ENCODE assay signal across 8 cellular contexts in genomic region chr4:145177511-145177905, GRCh38. TPM values are rescaled to one million over a fixed set of nuclear protein-coding genes. Genes with fewer than 3 reads are reported as not detected.
DNase-seq lines count a peak whose midpoint lies in the region; ATAC-seq and TF ChIP-seq lines count a peak whose summit lies in the region.

No MANE protein-coding gene starts in this region.

- H3K27me3 ChIP-seq in mammary epithelial cell (ENCODE audit: insufficient read depth, low read length) (no peaks in the 10 kb centered on the region), mucosa of rectum (ENCODE audit: control insufficient read depth in 2 of 2, insufficient read depth in 2 of 2, low read length in 2 of 2) (no peaks in the 10 kb centered on the region)

- H3K27ac ChIP-seq in KOPT-K1 (ENCODE audit: low read depth, low read length, poor library complexity, severe bottlenecking) (peak overlapping the region; percentile 91), mammary epithelial cell (ENCODE audit: insufficient read depth, low read depth, low read length) (peak overlapping the region; percentile 84), mucosa of rectum (ENCODE audit: low read depth in 2 of 2, low read length in 2 of 2) (peak overlapping the region; percentile 94 to 95)

- no TSS peak for BruUV-seq in mammary epithelial cell (replicated peaks; lab: Mats Ljungman, UMichigan)

- H3K9me3 ChIP-seq in KOPT-K1 (ENCODE audit: insufficient read depth, low read length, poor library complexity, severe bottlenecking), result no peaks in the 10 kb centered on the region
- H3K9me3 ChIP-seq in mammary epithelial cell (replicated peaks; ENCODE audit: insufficient read depth, low read length), result no peaks in the 10 kb centered on the region
- no peaks in the 10 kb centered on the region for H3K9me3 ChIP-seq in mucosa of rectum (ENCODE audit: control insufficient read depth in 2 of 2, low read length in 2 of 2)

- DNase-seq in ACHN (peak; percentile 10), mammary epithelial cell (peak; percentile 7), NCI-H187 treated with DMSO at 0.1 percent for 48 hours (lab: John Stamatoyannopoulos, UW) (no peak), NCI-H526 (lab: John Stamatoyannopoulos, UW) (no peak), nucleus accumbens (lab: John Stamatoyannopoulos, UW) (no peak)

- H3K36me3 ChIP-seq in KOPT-K1 (ENCODE audit: insufficient read depth, low read length) (peaks cover 27% of the 10 kb centered on the region), mammary epithelial cell (ENCODE audit: insufficient read depth, low read length) (peaks cover 4% of the 10 kb centered on the region), mucosa of rectum (ENCODE audit: control insufficient read depth in 2 of 2, insufficient read depth in 2 of 2, low read length in 2 of 2) (no peaks in the 10 kb centered on the region)

- no peak for ATAC-seq in GM19035 (IDR thresholded peaks at IDR 0.05; ENCODE audit: unreplicated experiment)

- intact Hi-C loops in mammary epithelial cell (cut with micrococcal nuclease), result no loop called here

- WGBS in mammary epithelial cell (ENCODE audit: low coverage, missing lambda C conversion rate), result 2% methylated on average over 4 of the region's 4 CpGs

- H3K4me1 ChIP-seq in mammary epithelial cell (ENCODE audit: insufficient read depth, low read length) (peaks cover 18% of the 10 kb centered on the region), mucosa of rectum (ENCODE audit: control insufficient read depth in 2 of 2, insufficient read depth in 2 of 2, low read length in 2 of 2) (peaks cover 23 to 27% of the 10 kb centered on the region in 2 donors)

- dilution Hi-C loops in mammary epithelial cell (cut with HindIII; ENCODE audit: low sequenced_read_pairs), result loop anchor here (5.0 kb wide), 1 partner anchor 80 kb away; the partner anchor contains the start of genes ABCE1 and ANAPC10

- TF ChIP-seq CTCF in mammary epithelial cell (conservative IDR thresholded peaks at IDR 0.05 in 1 of 2, IDR thresholded peaks at IDR 0.05 in 1 of 2; ENCODE audit: extremely low read depth in 1 of 2, insufficient read depth in 1 of 2, low read depth in 1 of 2, low read length in 2 of 2), result no peak

- H2AFZ ChIP-seq in mammary epithelial cell (ENCODE audit: low read depth, low read length), result no peak overlapping the region

- H3K79me2 ChIP-seq in mammary epithelial cell (ENCODE audit: insufficient read depth, low read length), result peaks cover 76% of the 10 kb centered on the region

- H3K9ac ChIP-seq in mammary epithelial cell (ENCODE audit: insufficient read depth, low read length) (peak overlapping the region; percentile 94), mucosa of rectum (ENCODE audit: low read depth in 1 of 2, low read length in 2 of 2) (peak overlapping the region; percentile 93 to 98)

- CTCF ChIA-PET in mammary epithelial cell (lab: Charles Lee; ENCODE audit: low non-redundant PET), result no interaction called here

- no peaks in the 10 kb centered on the region for H4K20me1 ChIP-seq in mammary epithelial cell (ENCODE audit: insufficient read depth, low read length)

- in situ Hi-C loops in ACHN (cut with HindIII; ENCODE audit: low pct_ligation_motif_present, low pct_unique_long_range_greater_than_20kb, low sequenced_read_pairs), result no loop called here
- in situ Hi-C loops in mammary epithelial cell (cut with MboI; ENCODE audit: low sequenced_read_pairs in 2 of 2), result no loop called here

- peak overlapping the region; percentile 86 for H3K4me2 ChIP-seq in mammary epithelial cell (ENCODE audit: insufficient read depth, low read depth, low read length)

- H3K4me3 ChIP-seq in mammary epithelial cell (replicated peaks in 1 of 3; ENCODE audit: insufficient read depth in 1 of 3, low read depth in 2 of 3, low read length in 3 of 3) (peak overlapping the region; percentile 58 to 86 (median 69)), mucosa of rectum (ENCODE audit: low read length in 2 of 2) (peak overlapping the region; percentile 79 to 93)

RNA-seq across cellular contexts. Expression of gene OTUD4, which starts 2.9 kb away (rescaled TPM):
- total RNA-seq in mammary epithelial cell, result 10 to 100 TPM; 32.3 to 49.1 TPM
- 18.2 TPM for polyA plus RNA-seq in mammary epithelial cell
- polyA minus RNA-seq in mammary epithelial cell, result 53.2 TPM

Comparison
In these comparisons a context has a peak if more than half of its experiments do, and no peak if none do; other contexts are left out.
1. DNase-seq: peak in ACHN (single experiment) and mammary epithelial cell (single experiment); none in NCI-H187 treated with DMSO at 0.1 percent for 48 hours (single experiment), NCI-H526 (0 of 2) and nucleus accumbens (0 of 56).
2. Peak in every context shown above with its lines, with median percentiles within 50 percentile points of each other: H3K27ac ChIP-seq.